ENCODE assay signal across 1 cellular context in genomic region chr11:86301742-86302091, GRCh38.
TF ChIP-seq lines count a peak whose summit lies in the region.

No MANE protein-coding gene starts in this region.

TF ChIP-seq in HCT116, 20 proteins besides CTCF, POLR2A, EP300 and RAD21 (continued from another document):
- no peak for TF ChIP-seq ZBTB33 (IDR thresholded peaks at IDR 0.05; ENCODE audit: extremely low read depth, insufficient replicate concordance, low read length)
- TF ChIP-seq ELF1 (IDR thresholded peaks at IDR 0.05; ENCODE audit: borderline replicate concordance, low read depth): no peak
- no peak for TF ChIP-seq YY1 (IDR thresholded peaks at IDR 0.05; ENCODE audit: extremely low read depth, insufficient replicate concordance, low read depth, low read length)
- no peak for TF ChIP-seq SP1 (IDR thresholded peaks at IDR 0.05; ENCODE audit: low read depth)
- no peak for TF ChIP-seq MAX (IDR thresholded peaks at IDR 0.05)
- TF ChIP-seq EZH2 (IDR thresholded peaks at IDR 0.05): no peak
- TF ChIP-seq SRF (IDR thresholded peaks at IDR 0.05; ENCODE audit: low read depth): no peak
- TF ChIP-seq CBX3 (IDR thresholded peaks at IDR 0.05; ENCODE audit: low read depth): no peak
- no peak for TF ChIP-seq ATF3 (IDR thresholded peaks at IDR 0.05)
- TF ChIP-seq ZNF274 (IDR thresholded peaks at IDR 0.05; ENCODE audit: low read depth, low read length): no peak
- no peak for TF ChIP-seq TCF7L2 (IDR thresholded peaks at IDR 0.05; ENCODE audit: borderline replicate concordance, extremely low read depth, insufficient read depth, insufficient read length)
- no peak for TF ChIP-seq EGR1 (IDR thresholded peaks at IDR 0.05; ENCODE audit: low read depth)
- TF ChIP-seq JUND (IDR thresholded peaks at IDR 0.05): no peak
- TF ChIP-seq SIN3A (IDR thresholded peaks at IDR 0.05; ENCODE audit: low read depth): no peak
- TF ChIP-seq EZH2phosphoT487 (IDR thresholded peaks at IDR 0.05; ENCODE audit: borderline replicate concordance): no peak
- no peak for TF ChIP-seq CEBPB (IDR thresholded peaks at IDR 0.05; ENCODE audit: low read depth)
- TF ChIP-seq FOSL1 (IDR thresholded peaks at IDR 0.05; ENCODE audit: low read depth): no peak
